In the genomic region with DNA sequence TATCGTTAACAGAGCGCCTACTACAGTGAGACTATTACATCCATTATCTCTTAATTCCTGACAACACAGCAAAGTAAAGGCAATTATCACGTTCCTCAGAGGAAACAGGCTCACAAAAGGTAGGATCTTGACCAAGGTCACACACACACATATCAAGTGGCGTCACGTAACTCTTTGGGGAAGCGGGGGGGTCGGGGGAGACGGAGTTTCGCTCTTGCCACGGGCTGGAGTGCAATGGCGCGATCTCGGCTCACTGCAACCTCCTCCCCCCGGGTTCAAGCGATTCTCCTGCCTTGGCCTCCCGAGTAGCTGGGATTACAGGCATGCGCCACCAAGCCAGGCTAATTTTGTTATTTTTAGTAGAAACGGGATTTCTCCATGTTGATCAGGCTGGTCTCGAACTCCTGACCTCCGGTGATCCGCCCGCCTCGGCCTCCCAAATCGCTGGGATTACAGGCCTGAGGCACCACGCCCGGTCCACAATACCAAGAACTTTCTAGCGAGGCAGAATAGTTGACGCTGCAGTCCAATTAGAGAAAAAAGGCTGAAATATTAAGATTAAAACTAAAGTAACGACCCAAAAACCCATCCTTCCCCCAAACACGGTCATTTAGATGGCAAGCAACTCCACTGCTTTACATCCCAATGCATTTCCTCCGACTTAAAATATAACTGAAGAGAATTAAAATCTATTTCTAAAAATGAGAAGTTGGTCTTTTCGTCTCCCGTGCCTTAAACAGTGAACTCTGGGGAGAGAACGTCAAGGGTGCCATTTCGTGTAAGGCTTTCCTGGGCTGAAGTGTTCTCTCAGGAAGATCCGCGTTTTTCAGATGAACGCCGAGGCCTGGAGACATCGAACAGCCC, we compare ENCODE assay signal across 8 cellular contexts. TPM values are rescaled to one million over a fixed set of nuclear protein-coding genes. Genes with fewer than 3 reads are reported as not detected.
DNase-seq lines count a peak whose midpoint lies in the region; ATAC-seq and TF ChIP-seq lines count a peak whose summit lies in the region.

No MANE protein-coding gene starts in this region.

- peak overlapping the region; percentile 85 to 97 (median 94) for H3K4me3 ChIP-seq in subcutaneous abdominal adipose tissue (ENCODE audit: low read depth in 1 of 5, low read length in 5 of 5)

- H3K4me3 Mint-ChIP-seq in activated CD4-positive, alpha-beta memory T cell treated with anti-CD3 and anti-CD28 coated beads, Interleukin-2, amount 10 ng/mL, durations not matched to agents 7 days and 5 days = peak overlapping the region; percentile 83
- H3K4me3 Mint-ChIP-seq in endothelial cell (ENCODE audit: unreplicated experiment) = peak overlapping the region; percentile 99
- H3K4me3 Mint-ChIP-seq in natural killer cell = peak overlapping the region; percentile 93

- intact Hi-C loops in natural killer cell (cut with micrococcal nuclease) = loop anchor here (1.0 to 10.0 kb wide), 2 partner anchors 200 to 250 kb away; partner anchors contain the start of genes GTPBP1 and SUN2
- intact Hi-C loops in posterior cingulate gyrus (cut with DNase I) = loop anchor here (5.0 to 10.0 kb wide), 3 partner anchors 67 to 200 kb away; partner anchors contain the start of genes CBY1, DMC1, FAM227A and GTPBP1

- peaks cover 60% of the 10 kb centered on the region for H3K36me3 Mint-ChIP-seq in activated CD4-positive, alpha-beta memory T cell treated with anti-CD3 and anti-CD28 coated beads, Interleukin-2, amount 10 ng/mL, durations not matched to agents 7 days and 5 days (ENCODE audit: low read depth)
- H3K36me3 Mint-ChIP-seq in endothelial cell (ENCODE audit: low read depth, unreplicated experiment) (peaks cover 6% of the 10 kb centered on the region), natural killer cell (peaks cover 11% of the 10 kb centered on the region)

- H3K4me1 Mint-ChIP-seq in activated CD4-positive, alpha-beta memory T cell treated with anti-CD3 and anti-CD28 coated beads, Interleukin-2, amount 10 ng/mL, durations not matched to agents 7 days and 5 days = peaks cover 55% of the 10 kb centered on the region
- H3K4me1 Mint-ChIP-seq in endothelial cell (ENCODE audit: unreplicated experiment) (peaks cover 55% of the 10 kb centered on the region), natural killer cell (peaks cover 52 to 64% of the 10 kb centered on the region in 2 donors)

- H3K9me3 Mint-ChIP-seq in activated CD4-positive, alpha-beta memory T cell treated with anti-CD3 and anti-CD28 coated beads, Interleukin-2, amount 10 ng/mL, durations not matched to agents 7 days and 5 days = no peaks in the 10 kb centered on the region
- H3K9me3 Mint-ChIP-seq in endothelial cell (ENCODE audit: unreplicated experiment) (no peaks in the 10 kb centered on the region), natural killer cell (peaks cover 0 to 4% of the 10 kb centered on the region in 2 donors)

- H3K27me3 Mint-ChIP-seq in activated CD4-positive, alpha-beta memory T cell treated with anti-CD3 and anti-CD28 coated beads, Interleukin-2, amount 10 ng/mL, durations not matched to agents 7 days and 5 days = no peaks in the 10 kb centered on the region
- peaks cover 12% of the 10 kb centered on the region for H3K27me3 Mint-ChIP-seq in endothelial cell (ENCODE audit: unreplicated experiment)
- no peaks in the 10 kb centered on the region for H3K27me3 Mint-ChIP-seq in natural killer cell (ENCODE audit: low read depth in 2 of 2)

- no peaks in the 10 kb centered on the region for H3K27me3 ChIP-seq in subcutaneous abdominal adipose tissue (ENCODE audit: control insufficient read depth in 5 of 5, insufficient read depth in 4 of 5, low read length in 5 of 5)

- peaks cover 7 to 54% (median 44%) of the 10 kb centered on the region in 5 donors for H3K4me1 ChIP-seq in subcutaneous abdominal adipose tissue (ENCODE audit: control insufficient read depth in 5 of 5, insufficient read depth in 5 of 5, low read length in 5 of 5)

- no peaks in the 10 kb centered on the region for H3K9me3 ChIP-seq in subcutaneous abdominal adipose tissue (ENCODE audit: control insufficient read depth in 5 of 5, low read length in 5 of 5)

- DNase-seq in ELR (ENCODE audit: low read depth) (peak; percentile 74), NAMALWA (ENCODE audit: low spot score) (peak; percentile 72), endothelial cell (ENCODE audit: low spot score) (peak; percentile 24), natural killer cell (peak; percentile 55), posterior cingulate gyrus (no peak), HuH-7.5 (ENCODE audit: low spot score) (no peak)
- DNase-seq in activated CD4-positive, alpha-beta memory T cell treated with anti-CD3 and anti-CD28 coated beads, Interleukin-2, amount 10 ng/mL, durations not matched to agents 7 days and 5 days = peak; percentile 68

- peaks cover 5 to 26% (median 11%) of the 10 kb centered on the region in 5 donors for H3K36me3 ChIP-seq in subcutaneous abdominal adipose tissue (ENCODE audit: control insufficient read depth in 5 of 5, insufficient read depth in 5 of 5, low read length in 5 of 5)

- POLR2A ChIA-PET in activated CD4-positive, alpha-beta memory T cell treated with anti-CD3 and anti-CD28 coated beads, Interleukin-2, amount 10 ng/mL, durations not matched to agents 7 days and 5 days (lab: Charles Lee) = interaction anchor here (1.5 to 1.6 kb wide), 2 partner anchors 9 to 66 kb away, joined by 4 read pairs; partner anchors contain the start of gene DMC1

- H3K9ac ChIP-seq in subcutaneous abdominal adipose tissue (ENCODE audit: low read length in 5 of 5) = peak overlapping the region; percentile 88 to 100 (median 100)

- CTCF ChIA-PET in activated CD4-positive, alpha-beta memory T cell treated with anti-CD3 and anti-CD28 coated beads, Interleukin-2, amount 10 ng/mL, durations not matched to agents 7 days and 5 days (lab: Charles Lee) = interaction anchor here (0.7 kb wide), 1 partner anchor 10 kb away, joined by 3 read pairs; no protein-coding TSS in a partner anchor

- ATAC-seq in natural killer cell = no peak

- peak overlapping the region; percentile 98 for H3K27ac Mint-ChIP-seq in activated CD4-positive, alpha-beta memory T cell treated with anti-CD3 and anti-CD28 coated beads, Interleukin-2, amount 10 ng/mL, durations not matched to agents 7 days and 5 days
- peak overlapping the region; percentile 99 for H3K27ac Mint-ChIP-seq in endothelial cell (ENCODE audit: unreplicated experiment)
- peak overlapping the region; percentile 100 for H3K27ac Mint-ChIP-seq in natural killer cell

- peak overlapping the region; percentile 99 for H3K27ac ChIP-seq in subcutaneous abdominal adipose tissue (ENCODE audit: low read depth, low read length)

- TF ChIP-seq CTCF in endothelial cell (IDR thresholded peaks at IDR 0.05; ENCODE audit: unreplicated experiment) (no peak), natural killer cell (IDR thresholded peaks at IDR 0.05) (no peak)

RNA-seq across cellular contexts. Expression of gene DDX17, which starts 1.1 kb away (rescaled TPM):
- total RNA-seq in activated CD4-positive, alpha-beta memory T cell treated with anti-CD3 and anti-CD28 coated beads, Interleukin-2, amount 10 ng/mL, durations not matched to agents 7 days and 5 days = 100 to 1,000 TPM; 511 to 521 TPM
- 492 TPM for total RNA-seq in endothelial cell (ENCODE audit: unreplicated experiment)
- total RNA-seq in natural killer cell = 100 to 1,000 TPM; 571 to 752 (median 578) TPM

RNA-seq across cellular contexts. Expression of gene KDELR3, which starts 37.1 kb away (rescaled TPM):
- under 1 TPM; 0.75 to 0.88 TPM for total RNA-seq in activated CD4-positive, alpha-beta memory T cell treated with anti-CD3 and anti-CD28 coated beads, Interleukin-2, amount 10 ng/mL, durations not matched to agents 7 days and 5 days
- 3.7 TPM for total RNA-seq in endothelial cell (ENCODE audit: unreplicated experiment)
- total RNA-seq in natural killer cell = under 1 TPM in 1 of 3 donors, not detected in 2; 0.25 TPM

RNA-seq across cellular contexts. Expression of gene KCNJ4, which starts 50.0 kb away (rescaled TPM):
- total RNA-seq in activated CD4-positive, alpha-beta memory T cell treated with anti-CD3 and anti-CD28 coated beads, Interleukin-2, amount 10 ng/mL, durations not matched to agents 7 days and 5 days = not detected
- total RNA-seq in endothelial cell (ENCODE audit: unreplicated experiment) (0.21 TPM), natural killer cell (not detected)

Comparison
In these comparisons a context has a peak if more than half of its experiments do, and no peak if none do; other contexts are left out.
1. DNase-seq: peak in ELR (single experiment), NAMALWA (single experiment), activated CD4-positive, alpha-beta memory T cell treated with anti-CD3 and anti-CD28 coated beads, Interleukin-2, amount 10 ng/mL, durations not matched to agents 7 days and 5 days (single experiment), endothelial cell (single experiment) and natural killer cell (single experiment); none in posterior cingulate gyrus (0 of 10) and HuH-7.5 (single experiment).
2. Peak in every context shown above with its lines, with median percentiles within 50 percentile points of each other: H3K27ac Mint-ChIP-seq and H3K4me3 Mint-ChIP-seq.